In the genomic region with DNA sequence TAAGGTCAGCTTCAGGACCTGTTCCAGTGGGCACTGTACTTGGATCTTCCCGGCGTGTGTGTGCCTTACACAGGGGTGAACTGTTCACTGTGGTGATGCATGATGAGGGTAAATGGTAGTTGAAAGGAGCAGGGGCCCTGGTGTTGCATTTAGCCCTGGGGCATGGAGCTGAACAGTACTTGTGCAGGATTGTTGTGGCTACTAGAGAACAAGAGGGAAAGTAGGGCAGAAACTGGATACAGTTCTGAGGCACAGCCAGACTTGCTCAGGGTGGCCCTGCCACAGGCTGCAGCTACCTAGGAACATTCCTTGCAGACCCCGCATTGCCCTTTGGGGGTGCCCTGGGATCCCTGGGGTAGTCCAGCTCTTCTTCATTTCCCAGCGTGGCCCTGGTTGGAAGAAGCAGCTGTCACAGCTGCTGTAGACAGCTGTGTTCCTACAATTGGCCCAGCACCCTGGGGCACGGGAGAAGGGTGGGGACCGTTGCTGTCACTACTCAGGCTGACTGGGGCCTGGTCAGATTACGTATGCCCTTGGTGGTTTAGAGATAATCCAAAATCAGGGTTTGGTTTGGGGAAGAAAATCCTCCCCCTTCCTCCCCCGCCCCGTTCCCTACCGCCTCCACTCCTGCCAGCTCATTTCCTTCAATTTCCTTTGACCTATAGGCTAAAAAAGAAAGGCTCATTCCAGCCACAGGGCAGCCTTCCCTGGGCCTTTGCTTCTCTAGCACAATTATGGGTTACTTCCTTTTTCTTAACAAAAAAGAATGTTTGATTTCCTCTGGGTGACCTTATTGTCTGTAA, we compare ENCODE assay signal across 11 cellular contexts.
DNase-seq lines count a peak whose midpoint lies in the region; ATAC-seq, FAIRE-seq and TF ChIP-seq lines count a peak whose summit lies in the region.
"Had no signal": no experiment of that assay in that cellular context is flagged by ENCODE, and none has a peak within 500 bp of the region (broad histone marks: within the 10 kb centered on the region; RNA-seq: fewer than 3 reads in every experiment).

No MANE protein-coding gene starts in this region.

- CTCF ChIA-PET in endothelial cell of umbilical vein (lab: Charles Lee) = interaction anchor here (0.6 to 5.9 kb wide), 7 partner anchors 11 to 344 kb away, joined by 3 to 67 read pairs (median 5); no protein-coding TSS in a partner anchor
- CTCF ChIA-PET in CD8-positive, alpha-beta memory T cell (lab: Charles Lee) = no interaction called here

- dilution Hi-C loops in endothelial cell of umbilical vein (cut with MboI; ENCODE audit: extremely low pct_ligation_motif_present, low sequenced_read_pairs) = no loop called here

- ATAC-seq in HG02884 (IDR thresholded peaks at IDR 0.05; ENCODE audit: unreplicated experiment) = no peak

- H4K20me1 ChIP-seq in endothelial cell of umbilical vein (replicated peaks; ENCODE audit: control insufficient read depth, extremely low read depth, insufficient read depth, low read length) = no peaks in the 10 kb centered on the region

- H3K36me3 ChIP-seq in endothelial cell of umbilical vein (ENCODE audit: control insufficient read depth in 2 of 2, extremely low read depth in 1 of 2, insufficient read depth in 2 of 2, low read length in 2 of 2) = no peaks in the 10 kb centered on the region
- H3K36me3 ChIP-seq in CD8-positive, alpha-beta memory T cell (ENCODE audit: insufficient read depth, low read length) = no peaks in the 10 kb centered on the region

- DNase-seq in CD14-positive monocyte (ENCODE audit: low spot score) (peak; percentile 70), NCI-H146 treated with DMSO at 0.1 percent for 48 hours (lab: John Stamatoyannopoulos, UW; ENCODE audit: unreplicated experiment) (peak; percentile 87), endothelial cell of umbilical vein (ENCODE audit: low read depth, low spot score) (peak; percentile 68), neural crest cell (ENCODE audit: low read depth, low spot score) (no peak), progenitor cell of endocrine pancreas (ENCODE audit: low spot score, unreplicated experiment) (no peak), NCI-H2196 treated with DMSO at 0.1 percent for 48 hours (lab: John Stamatoyannopoulos, UW; ENCODE audit: unreplicated experiment) (no peak)
- DNase-seq in CD8-positive, alpha-beta memory T cell = no peak
- DNase-seq: activated CD4-positive, alpha-beta T cell treated with anti-CD3 and anti-CD28 coated beads, Interleukin-2, amount 10 ng/mL, durations not matched to agents 24 days and 14 days; NCI-H526 had no signal

- peak overlapping the region; percentile 58 for H3K27ac ChIP-seq in endothelial cell of umbilical vein (ENCODE audit: insufficient read depth, low read depth, low read length)
- no peak overlapping the region for H3K27ac ChIP-seq in CD8-positive, alpha-beta memory T cell (ENCODE audit: low read depth, low read length)

- H3K9ac ChIP-seq in endothelial cell of umbilical vein (replicated peaks; ENCODE audit: extremely low read depth, insufficient read depth, low read length) = peak overlapping the region; percentile 33

- peaks cover 38% of the 10 kb centered on the region for H3K4me1 ChIP-seq in endothelial cell of umbilical vein (ENCODE audit: control insufficient read depth, extremely low read depth, insufficient read depth, low read length)
- no peaks in the 10 kb centered on the region for H3K4me1 ChIP-seq in CD8-positive, alpha-beta memory T cell (ENCODE audit: insufficient read depth, low read length)

- no peaks in the 10 kb centered on the region for H3K36me3 Mint-ChIP-seq in CD14-positive monocyte
- no peaks in the 10 kb centered on the region for H3K36me3 Mint-ChIP-seq in neural crest cell (ENCODE audit: low read depth)
- H3K36me3 Mint-ChIP-seq in progenitor cell of endocrine pancreas (ENCODE audit: insufficient read depth) = no peaks in the 10 kb centered on the region
- peaks cover 0 to 3% (median 0%) of the 10 kb centered on the region in 3 donors for H3K36me3 Mint-ChIP-seq in CD8-positive, alpha-beta memory T cell

- BruUV-seq in endothelial cell of umbilical vein (replicated peaks; lab: Mats Ljungman, UMichigan) = no TSS peak

- H3K27me3 Mint-ChIP-seq in CD14-positive monocyte (ENCODE audit: low read depth in 3 of 3) (peaks cover 0 to 2% (median 0%) of the 10 kb centered on the region in 3 donors), neural crest cell (ENCODE audit: low read depth) (no peaks in the 10 kb centered on the region), progenitor cell of endocrine pancreas (peaks cover 4% of the 10 kb centered on the region)
- no peaks in the 10 kb centered on the region for H3K27me3 Mint-ChIP-seq in CD8-positive, alpha-beta memory T cell
- H3K27me3 Mint-ChIP-seq: central memory CD8-positive, alpha-beta T cell had no signal

- peak overlapping the region; percentile 25 to 93 (median 74) for H3K27ac Mint-ChIP-seq in CD14-positive monocyte
- H3K27ac Mint-ChIP-seq in neural crest cell (ENCODE audit: unreplicated experiment) = peak overlapping the region; percentile 95
- no peak overlapping the region for H3K27ac Mint-ChIP-seq in progenitor cell of endocrine pancreas
- H3K27ac Mint-ChIP-seq in CD8-positive, alpha-beta memory T cell = peak overlapping the region in 1 of 8 donors; percentile 0
- H3K27ac Mint-ChIP-seq: activated CD4-positive, alpha-beta T cell treated with anti-CD3 and anti-CD28 coated beads, Interleukin-2, amount 10 ng/mL, durations not matched to agents 24 days and 14 days had no signal

- no peaks in the 10 kb centered on the region for H3K79me2 ChIP-seq in endothelial cell of umbilical vein (ENCODE audit: control insufficient read depth, insufficient read depth, low read length)

- H3K4me1 Mint-ChIP-seq in CD14-positive monocyte (peaks cover 18% of the 10 kb centered on the region), neural crest cell (peaks cover 12% of the 10 kb centered on the region), progenitor cell of endocrine pancreas (ENCODE audit: low read depth) (no peaks in the 10 kb centered on the region)
- H3K4me1 Mint-ChIP-seq in CD8-positive, alpha-beta memory T cell = no peaks in the 10 kb centered on the region
- H3K4me1 Mint-ChIP-seq: central memory CD8-positive, alpha-beta T cell had no signal

- H3K4me2 ChIP-seq in endothelial cell of umbilical vein (ENCODE audit: insufficient read depth, low read length) = peak overlapping the region; percentile 74

- H2AFZ ChIP-seq in endothelial cell of umbilical vein (ENCODE audit: low read depth, low read length) = peak overlapping the region; percentile 76

- peak overlapping the region in 1 of 2 donors; percentile 56 for H3K4me3 Mint-ChIP-seq in CD14-positive monocyte
- no peak overlapping the region for H3K4me3 Mint-ChIP-seq in neural crest cell
- H3K4me3 Mint-ChIP-seq in progenitor cell of endocrine pancreas (ENCODE audit: low read depth) = no peak overlapping the region
- no peak overlapping the region for H3K4me3 Mint-ChIP-seq in CD8-positive, alpha-beta memory T cell
- H3K4me3 Mint-ChIP-seq: activated CD4-positive, alpha-beta T cell treated with anti-CD3 and anti-CD28 coated beads, Interleukin-2, amount 10 ng/mL, durations not matched to agents 24 days and 14 days; central memory CD8-positive, alpha-beta T cell had no signal

- H3K9me3 ChIP-seq in endothelial cell of umbilical vein (replicated peaks; ENCODE audit: control insufficient read depth, insufficient read depth, low read length) = no peaks in the 10 kb centered on the region
- H3K9me3 ChIP-seq in CD8-positive, alpha-beta memory T cell (ENCODE audit: low read length) = no peaks in the 10 kb centered on the region

- intact Hi-C loops in CD14-positive monocyte (cut with micrococcal nuclease) (no loop called here), endothelial cell of umbilical vein (cut with micrococcal nuclease) (loop anchor here (1.0 to 5.0 kb wide), 6 partner anchors 17 to 648 kb away; a partner anchor contains a TSS)

- POLR2A ChIA-PET in endothelial cell of umbilical vein (lab: Charles Lee) = no interaction called here
- POLR2A ChIA-PET in CD8-positive, alpha-beta memory T cell (lab: Charles Lee) = no interaction called here

- TF ChIP-seq CTCF in CD14-positive monocyte (IDR thresholded peaks at IDR 0.05) (no peak), endothelial cell of umbilical vein (IDR thresholded peaks at IDR 0.05; ENCODE audit: extremely low read depth in 1 of 2, insufficient read depth in 1 of 2, low read depth in 1 of 2, low read length in 2 of 2) (no peak), neural crest cell (conservative IDR thresholded peaks at IDR 0.05) (no peak), progenitor cell of endocrine pancreas (IDR thresholded peaks at IDR 0.05; ENCODE audit: unreplicated experiment) (no peak)

- H3K9me1 ChIP-seq in endothelial cell of umbilical vein (replicated peaks; ENCODE audit: control insufficient read depth, extremely low read depth, insufficient read depth, low read length) = no peaks in the 10 kb centered on the region

- peak; percentile 81 for FAIRE-seq in endothelial cell of umbilical vein (lab: Jason Lieb, UNC)

- no peaks in the 10 kb centered on the region for H3K27me3 ChIP-seq in endothelial cell of umbilical vein (ENCODE audit: control insufficient read depth in 2 of 2, insufficient read depth in 2 of 2, low read length in 2 of 2)
- no peaks in the 10 kb centered on the region for H3K27me3 ChIP-seq in CD8-positive, alpha-beta memory T cell (ENCODE audit: insufficient read depth, low read length, poor library complexity, severe bottlenecking)

- TF ChIP-seq POLR2A in endothelial cell of umbilical vein (IDR thresholded peaks at IDR 0.05; ENCODE audit: low read depth, low read length) = no peak

- H3K4me3 ChIP-seq in endothelial cell of umbilical vein (replicated peaks in 1 of 3; ENCODE audit: insufficient read depth in 1 of 3, low read depth in 1 of 3, low read length in 3 of 3) = no peak overlapping the region
- no peak overlapping the region for H3K4me3 ChIP-seq in CD8-positive, alpha-beta memory T cell (ENCODE audit: low read length)

- H3K9me3 Mint-ChIP-seq in CD14-positive monocyte = peaks cover 0 to 5% (median 0%) of the 10 kb centered on the region in 7 donors
- no peaks in the 10 kb centered on the region for H3K9me3 Mint-ChIP-seq in neural crest cell
- no peaks in the 10 kb centered on the region for H3K9me3 Mint-ChIP-seq in progenitor cell of endocrine pancreas (ENCODE audit: low read depth)
- no peaks in the 10 kb centered on the region for H3K9me3 Mint-ChIP-seq in CD8-positive, alpha-beta memory T cell
- H3K9me3 Mint-ChIP-seq: activated CD4-positive, alpha-beta T cell treated with anti-CD3 and anti-CD28 coated beads, Interleukin-2, amount 10 ng/mL, durations not matched to agents 24 days and 14 days; central memory CD8-positive, alpha-beta T cell had no signal

TF ChIP-seq in endothelial cell of umbilical vein, 7 proteins besides CTCF, POLR2A, EP300 and RAD21 (continues in another document):
- TF ChIP-seq GATA2 (IDR thresholded peaks at IDR 0.05; ENCODE audit: insufficient read depth, insufficient read length, low read depth, low read length) (peak; percentile 76), JUN (IDR thresholded peaks at IDR 0.05; ENCODE audit: borderline replicate concordance, insufficient read depth, insufficient read length, low read depth) (no peak)
- TF ChIP-seq, protein P1, sequence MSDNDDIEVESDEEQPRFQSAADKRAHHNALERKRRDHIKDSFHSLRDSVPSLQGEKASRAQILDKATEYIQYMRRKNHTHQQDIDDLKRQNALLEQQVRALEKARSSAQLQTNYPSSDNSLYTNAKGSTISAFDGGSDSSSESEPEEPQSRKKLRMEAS (IDR thresholded peaks at IDR 0.05; ENCODE audit: insufficient read depth, insufficient read length) = no peak

Comparison
In these comparisons a context has a peak if more than half of its experiments do, and no peak if none do; other contexts are left out.
1. DNase-seq: peak in CD14-positive monocyte (single experiment), NCI-H146 treated with DMSO at 0.1 percent for 48 hours (single experiment) and endothelial cell of umbilical vein (single experiment); none in neural crest cell (single experiment), progenitor cell of endocrine pancreas (single experiment), NCI-H2196 treated with DMSO at 0.1 percent for 48 hours (single experiment) and CD8-positive, alpha-beta memory T cell (0 of 5).